ENCODE assay signal across 1 cellular context in the genomic region with DNA sequence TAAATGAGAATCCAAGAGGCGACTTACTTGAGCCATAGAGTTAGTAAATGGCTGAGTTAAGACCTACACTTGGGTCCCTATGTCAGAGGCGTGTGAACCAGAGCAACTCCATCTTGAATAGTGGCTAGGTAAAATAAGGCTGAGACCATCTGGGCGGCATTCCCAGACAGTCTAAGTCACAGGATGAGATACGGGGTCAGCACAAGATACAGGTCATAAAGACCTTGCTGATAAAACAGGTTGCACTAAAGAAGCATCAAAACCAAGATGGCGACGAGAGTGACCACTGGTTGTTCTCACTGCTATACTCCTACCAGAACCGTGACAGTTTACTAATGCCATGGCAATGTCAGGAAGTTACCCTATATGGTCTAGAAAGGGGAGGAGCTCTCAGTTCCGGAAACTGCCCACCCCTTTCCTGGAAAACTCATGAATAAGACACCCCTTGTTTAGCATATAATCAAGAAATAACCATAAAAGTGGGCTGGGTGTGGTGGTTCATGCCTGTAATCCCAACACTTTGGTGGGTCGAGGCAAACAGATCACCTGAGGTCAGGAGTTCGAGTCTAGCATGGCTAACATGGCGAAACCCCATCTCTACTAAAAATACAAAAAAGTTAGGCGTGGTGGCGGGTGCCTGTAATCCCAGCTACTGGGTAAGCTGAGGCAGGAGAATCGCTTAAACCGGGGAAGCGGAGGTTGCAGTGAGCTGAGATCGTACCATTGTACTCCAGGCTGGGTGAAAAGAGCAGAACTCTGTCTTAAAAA.
TF ChIP-seq lines count a peak whose summit lies in the region.

No MANE protein-coding gene starts in this region.

TF ChIP-seq in K562, 482 proteins besides CTCF, POLR2A, EP300 and RAD21 (continued from another document and continues in another):
- TF ChIP-seq, protein P1, sequence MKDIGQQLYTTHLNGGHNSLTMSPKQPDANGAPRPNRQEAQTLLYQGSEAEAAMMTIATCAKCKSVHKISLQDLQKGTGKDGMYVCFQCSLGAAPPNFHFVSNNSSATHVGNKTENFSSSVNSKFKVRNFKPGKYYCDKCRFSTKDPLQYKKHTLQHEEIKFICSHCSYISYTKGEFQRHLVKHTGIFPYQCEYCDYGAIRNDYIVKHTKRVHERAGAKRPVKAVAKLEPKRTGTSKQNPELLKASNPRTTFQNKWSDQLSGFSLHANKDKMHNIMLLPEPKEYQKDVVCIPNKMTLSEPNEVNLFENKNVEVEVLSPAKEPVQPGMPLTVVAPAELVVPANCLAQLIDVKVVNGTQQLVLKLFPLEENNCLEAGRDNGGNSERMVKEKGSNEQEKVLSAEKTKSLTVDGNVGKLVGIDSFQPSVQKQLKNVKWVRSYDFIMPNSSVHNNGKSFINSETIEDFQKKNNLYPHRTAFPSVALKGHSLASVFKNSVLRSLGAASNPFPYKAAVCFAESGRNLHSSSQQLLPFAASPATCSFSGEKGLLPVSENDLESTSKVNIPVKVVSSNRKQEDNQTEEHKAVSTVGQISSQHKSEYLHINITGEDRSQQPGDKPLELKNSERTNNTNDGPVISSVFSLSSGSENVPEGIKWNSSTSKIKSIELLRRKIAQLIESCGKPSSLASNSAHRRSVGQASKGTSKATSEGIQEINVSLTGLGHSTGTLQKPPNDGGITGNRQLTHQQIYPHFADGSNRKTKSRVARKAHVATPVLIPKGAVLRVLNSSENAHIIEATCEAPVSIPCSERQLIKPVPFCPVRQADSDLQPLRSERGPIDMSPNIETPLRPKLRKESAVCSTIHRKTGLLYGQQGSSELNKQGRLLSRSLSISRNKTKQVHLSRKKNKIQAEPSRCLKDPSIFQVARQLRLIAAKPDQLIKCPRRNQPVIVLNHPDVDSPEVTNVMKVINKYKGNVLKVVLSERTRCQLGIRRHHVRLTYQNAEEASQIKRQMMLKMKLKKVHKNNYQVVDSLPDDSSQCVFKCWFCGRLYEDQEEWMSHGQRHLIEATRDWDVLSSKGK (CRISPR knock-in tag; IDR thresholded peaks at IDR 0.05): no peak; the same call in 1 of the 2 replicates
- TF ChIP-seq GATA2 (CRISPR knock-in tag; IDR thresholded peaks at IDR 0.05) (no peak), CC2D1A (IDR thresholded peaks at IDR 0.05) (no peak), DPF2 (IDR thresholded peaks at IDR 0.05) (peak; percentile 59), TAF15 (IDR thresholded peaks at IDR 0.05; ENCODE audit: low read depth, low read length) (no peak), ZNF699 (CRISPR knock-in tag; IDR thresholded peaks at IDR 0.05; ENCODE audit: insufficient replicate concordance) (peak; percentile 66), GATAD2A (IDR thresholded peaks at IDR 0.05) (peak; percentile 78; the same call in 1 of the 2 replicates), TGIF2 (CRISPR knock-in tag; IDR thresholded peaks at IDR 0.05) (no peak), NONO (IDR thresholded peaks at IDR 0.05; ENCODE audit: low read depth in 2 of 2, low read length in 1 of 2) (no peak), ZNF263 (CRISPR knock-in tag; IDR thresholded peaks at IDR 0.05; ENCODE audit: borderline replicate concordance) (no peak), ZBTB8A (IDR thresholded peaks at IDR 0.05; ENCODE audit: partially characterized antibody) (no peak), SRF (CRISPR knock-in tag; IDR thresholded peaks at IDR 0.05) (peak; percentile 91 to 99), BRD4 (IDR thresholded peaks at IDR 0.05) (peak; percentile 75; the same call in 1 of the 2 replicates), ERF (CRISPR knock-in tag; IDR thresholded peaks at IDR 0.05) (peak; percentile 100), OTX1 (CRISPR knock-in tag; IDR thresholded peaks at IDR 0.05) (peak; percentile 99), MAFG (tag; conservative IDR thresholded peaks at IDR 0.05) (peak; percentile 78), ZNF77 (CRISPR knock-in tag; IDR thresholded peaks at IDR 0.05) (0 out of 2 replicates have a peak, but pooled peaks have one; percentile 87), POU5F1 (IDR thresholded peaks at IDR 0.05; ENCODE audit: borderline replicate concordance, low read depth, low read length, partially characterized antibody) (no peak), MEF2D (tag; conservative IDR thresholded peaks at IDR 0.05; ENCODE audit: low read depth) (peak; percentile 100), BRD9 (IDR thresholded peaks at IDR 0.05; ENCODE audit: low read depth, partially characterized antibody) (peak; percentile 3), POLR2G (IDR thresholded peaks at IDR 0.05; ENCODE audit: low read depth, low read length) (no peak), PURB (CRISPR knock-in tag; IDR thresholded peaks at IDR 0.05; ENCODE audit: low read depth) (no peak), PTTG1 (tag; IDR thresholded peaks at IDR 0.05; ENCODE audit: low read depth) (peak; percentile 100), GABPB1 (CRISPR knock-in tag; IDR thresholded peaks at IDR 0.05) (no peak), KAT2B (IDR thresholded peaks at IDR 0.05; ENCODE audit: low read depth, low read length) (no peak), SMARCC2 (IDR thresholded peaks at IDR 0.05; ENCODE audit: low read depth) (no peak), ZNF134 (CRISPR knock-in tag; conservative IDR thresholded peaks at IDR 0.05) (peak; percentile 95), ASH1L (IDR thresholded peaks at IDR 0.05; ENCODE audit: borderline replicate concordance, low read depth, partially characterized antibody) (no peak), BCL6 (CRISPR knock-in tag; IDR thresholded peaks at IDR 0.05) (peak; percentile 99), HDGF (IDR thresholded peaks at IDR 0.05) (no peak), ZNF778 (CRISPR knock-in tag; IDR thresholded peaks at IDR 0.05) (0 out of 2 replicates have a peak, but pooled peaks have one; percentile 90), PHB (CRISPR knock-in tag; IDR thresholded peaks at IDR 0.05) (no peak; the same call in 1 of the 2 replicates), POLR2H (tag; IDR thresholded peaks at IDR 0.05; ENCODE audit: low read depth) (peak; percentile 93), ZNF695 (CRISPR knock-in tag; IDR thresholded peaks at IDR 0.05) (peak; percentile 95), NCOR1 (IDR thresholded peaks at IDR 0.05) (no peak), RCOR1 (IDR thresholded peaks at IDR 0.05; ENCODE audit: borderline replicate concordance in 1 of 2, low read depth in 2 of 2, low read length in 2 of 2) (no peak)
- TF ChIP-seq, protein P2, sequence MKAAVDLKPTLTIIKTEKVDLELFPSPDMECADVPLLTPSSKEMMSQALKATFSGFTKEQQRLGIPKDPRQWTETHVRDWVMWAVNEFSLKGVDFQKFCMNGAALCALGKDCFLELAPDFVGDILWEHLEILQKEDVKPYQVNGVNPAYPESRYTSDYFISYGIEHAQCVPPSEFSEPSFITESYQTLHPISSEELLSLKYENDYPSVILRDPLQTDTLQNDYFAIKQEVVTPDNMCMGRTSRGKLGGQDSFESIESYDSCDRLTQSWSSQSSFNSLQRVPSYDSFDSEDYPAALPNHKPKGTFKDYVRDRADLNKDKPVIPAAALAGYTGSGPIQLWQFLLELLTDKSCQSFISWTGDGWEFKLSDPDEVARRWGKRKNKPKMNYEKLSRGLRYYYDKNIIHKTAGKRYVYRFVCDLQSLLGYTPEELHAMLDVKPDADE (conservative IDR thresholded peaks at IDR 0.05; ENCODE audit: control insufficient read depth, low read depth, low read length): no peak
- TF ChIP-seq, protein P3, sequence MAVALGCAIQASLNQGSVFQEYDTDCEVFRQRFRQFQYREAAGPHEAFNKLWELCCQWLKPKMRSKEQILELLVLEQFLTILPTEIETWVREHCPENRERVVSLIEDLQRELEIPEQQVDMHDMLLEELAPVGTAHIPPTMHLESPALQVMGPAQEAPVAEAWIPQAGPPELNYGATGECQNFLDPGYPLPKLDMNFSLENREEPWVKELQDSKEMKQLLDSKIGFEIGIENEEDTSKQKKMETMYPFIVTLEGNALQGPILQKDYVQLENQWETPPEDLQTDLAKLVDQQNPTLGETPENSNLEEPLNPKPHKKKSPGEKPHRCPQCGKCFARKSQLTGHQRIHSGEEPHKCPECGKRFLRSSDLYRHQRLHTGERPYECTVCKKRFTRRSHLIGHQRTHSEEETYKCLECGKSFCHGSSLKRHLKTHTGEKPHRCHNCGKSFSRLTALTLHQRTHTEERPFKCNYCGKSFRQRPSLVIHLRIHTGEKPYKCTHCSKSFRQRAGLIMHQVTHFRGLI (CRISPR knock-in tag; IDR thresholded peaks at IDR 0.05): peak; percentile 99
- TF ChIP-seq, protein P4, sequence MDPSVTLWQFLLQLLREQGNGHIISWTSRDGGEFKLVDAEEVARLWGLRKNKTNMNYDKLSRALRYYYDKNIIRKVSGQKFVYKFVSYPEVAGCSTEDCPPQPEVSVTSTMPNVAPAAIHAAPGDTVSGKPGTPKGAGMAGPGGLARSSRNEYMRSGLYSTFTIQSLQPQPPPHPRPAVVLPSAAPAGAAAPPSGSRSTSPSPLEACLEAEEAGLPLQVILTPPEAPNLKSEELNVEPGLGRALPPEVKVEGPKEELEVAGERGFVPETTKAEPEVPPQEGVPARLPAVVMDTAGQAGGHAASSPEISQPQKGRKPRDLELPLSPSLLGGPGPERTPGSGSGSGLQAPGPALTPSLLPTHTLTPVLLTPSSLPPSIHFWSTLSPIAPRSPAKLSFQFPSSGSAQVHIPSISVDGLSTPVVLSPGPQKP (CRISPR knock-in tag; IDR thresholded peaks at IDR 0.05): no peak
- TF ChIP-seq, protein P5, sequence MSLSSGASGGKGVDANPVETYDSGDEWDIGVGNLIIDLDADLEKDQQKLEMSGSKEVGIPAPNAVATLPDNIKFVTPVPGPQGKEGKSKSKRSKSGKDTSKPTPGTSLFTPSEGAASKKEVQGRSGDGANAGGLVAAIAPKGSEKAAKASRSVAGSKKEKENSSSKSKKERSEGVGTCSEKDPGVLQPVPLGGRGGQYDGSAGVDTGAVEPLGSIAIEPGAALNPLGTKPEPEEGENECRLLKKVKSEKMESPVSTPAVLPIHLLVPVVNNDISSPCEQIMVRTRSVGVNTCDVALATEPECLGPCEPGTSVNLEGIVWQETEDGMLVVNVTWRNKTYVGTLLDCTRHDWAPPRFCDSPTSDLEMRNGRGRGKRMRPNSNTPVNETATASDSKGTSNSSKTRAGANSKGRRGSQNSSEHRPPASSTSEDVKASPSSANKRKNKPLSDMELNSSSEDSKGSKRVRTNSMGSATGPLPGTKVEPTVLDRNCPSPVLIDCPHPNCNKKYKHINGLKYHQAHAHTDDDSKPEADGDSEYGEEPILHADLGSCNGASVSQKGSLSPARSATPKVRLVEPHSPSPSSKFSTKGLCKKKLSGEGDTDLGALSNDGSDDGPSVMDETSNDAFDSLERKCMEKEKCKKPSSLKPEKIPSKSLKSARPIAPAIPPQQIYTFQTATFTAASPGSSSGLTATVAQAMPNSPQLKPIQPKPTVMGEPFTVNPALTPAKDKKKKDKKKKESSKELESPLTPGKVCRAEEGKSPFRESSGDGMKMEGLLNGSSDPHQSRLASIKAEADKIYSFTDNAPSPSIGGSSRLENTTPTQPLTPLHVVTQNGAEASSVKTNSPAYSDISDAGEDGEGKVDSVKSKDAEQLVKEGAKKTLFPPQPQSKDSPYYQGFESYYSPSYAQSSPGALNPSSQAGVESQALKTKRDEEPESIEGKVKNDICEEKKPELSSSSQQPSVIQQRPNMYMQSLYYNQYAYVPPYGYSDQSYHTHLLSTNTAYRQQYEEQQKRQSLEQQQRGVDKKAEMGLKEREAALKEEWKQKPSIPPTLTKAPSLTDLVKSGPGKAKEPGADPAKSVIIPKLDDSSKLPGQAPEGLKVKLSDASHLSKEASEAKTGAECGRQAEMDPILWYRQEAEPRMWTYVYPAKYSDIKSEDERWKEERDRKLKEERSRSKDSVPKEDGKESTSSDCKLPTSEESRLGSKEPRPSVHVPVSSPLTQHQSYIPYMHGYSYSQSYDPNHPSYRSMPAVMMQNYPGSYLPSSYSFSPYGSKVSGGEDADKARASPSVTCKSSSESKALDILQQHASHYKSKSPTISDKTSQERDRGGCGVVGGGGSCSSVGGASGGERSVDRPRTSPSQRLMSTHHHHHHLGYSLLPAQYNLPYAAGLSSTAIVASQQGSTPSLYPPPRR (CRISPR knock-in tag; IDR thresholded peaks at IDR 0.05; ENCODE audit: borderline replicate concordance): no peak
- TF ChIP-seq, protein P6, sequence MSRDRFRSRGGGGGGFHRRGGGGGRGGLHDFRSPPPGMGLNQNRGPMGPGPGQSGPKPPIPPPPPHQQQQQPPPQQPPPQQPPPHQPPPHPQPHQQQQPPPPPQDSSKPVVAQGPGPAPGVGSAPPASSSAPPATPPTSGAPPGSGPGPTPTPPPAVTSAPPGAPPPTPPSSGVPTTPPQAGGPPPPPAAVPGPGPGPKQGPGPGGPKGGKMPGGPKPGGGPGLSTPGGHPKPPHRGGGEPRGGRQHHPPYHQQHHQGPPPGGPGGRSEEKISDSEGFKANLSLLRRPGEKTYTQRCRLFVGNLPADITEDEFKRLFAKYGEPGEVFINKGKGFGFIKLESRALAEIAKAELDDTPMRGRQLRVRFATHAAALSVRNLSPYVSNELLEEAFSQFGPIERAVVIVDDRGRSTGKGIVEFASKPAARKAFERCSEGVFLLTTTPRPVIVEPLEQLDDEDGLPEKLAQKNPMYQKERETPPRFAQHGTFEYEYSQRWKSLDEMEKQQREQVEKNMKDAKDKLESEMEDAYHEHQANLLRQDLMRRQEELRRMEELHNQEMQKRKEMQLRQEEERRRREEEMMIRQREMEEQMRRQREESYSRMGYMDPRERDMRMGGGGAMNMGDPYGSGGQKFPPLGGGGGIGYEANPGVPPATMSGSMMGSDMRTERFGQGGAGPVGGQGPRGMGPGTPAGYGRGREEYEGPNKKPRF (IDR thresholded peaks at IDR 0.05; ENCODE audit: low read depth, low read length): no peak
- TF ChIP-seq, protein P7, sequence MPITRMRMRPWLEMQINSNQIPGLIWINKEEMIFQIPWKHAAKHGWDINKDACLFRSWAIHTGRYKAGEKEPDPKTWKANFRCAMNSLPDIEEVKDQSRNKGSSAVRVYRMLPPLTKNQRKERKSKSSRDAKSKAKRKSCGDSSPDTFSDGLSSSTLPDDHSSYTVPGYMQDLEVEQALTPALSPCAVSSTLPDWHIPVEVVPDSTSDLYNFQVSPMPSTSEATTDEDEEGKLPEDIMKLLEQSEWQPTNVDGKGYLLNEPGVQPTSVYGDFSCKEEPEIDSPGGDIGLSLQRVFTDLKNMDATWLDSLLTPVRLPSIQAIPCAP (CRISPR knock-in tag; IDR thresholded peaks at IDR 0.05; ENCODE audit: borderline replicate concordance): no peak
- TF ChIP-seq, protein P8, sequence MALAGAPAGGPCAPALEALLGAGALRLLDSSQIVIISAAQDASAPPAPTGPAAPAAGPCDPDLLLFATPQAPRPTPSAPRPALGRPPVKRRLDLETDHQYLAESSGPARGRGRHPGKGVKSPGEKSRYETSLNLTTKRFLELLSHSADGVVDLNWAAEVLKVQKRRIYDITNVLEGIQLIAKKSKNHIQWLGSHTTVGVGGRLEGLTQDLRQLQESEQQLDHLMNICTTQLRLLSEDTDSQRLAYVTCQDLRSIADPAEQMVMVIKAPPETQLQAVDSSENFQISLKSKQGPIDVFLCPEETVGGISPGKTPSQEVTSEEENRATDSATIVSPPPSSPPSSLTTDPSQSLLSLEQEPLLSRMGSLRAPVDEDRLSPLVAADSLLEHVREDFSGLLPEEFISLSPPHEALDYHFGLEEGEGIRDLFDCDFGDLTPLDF (CRISPR knock-in tag; IDR thresholded peaks at IDR 0.05): no peak
- TF ChIP-seq, protein P9, sequence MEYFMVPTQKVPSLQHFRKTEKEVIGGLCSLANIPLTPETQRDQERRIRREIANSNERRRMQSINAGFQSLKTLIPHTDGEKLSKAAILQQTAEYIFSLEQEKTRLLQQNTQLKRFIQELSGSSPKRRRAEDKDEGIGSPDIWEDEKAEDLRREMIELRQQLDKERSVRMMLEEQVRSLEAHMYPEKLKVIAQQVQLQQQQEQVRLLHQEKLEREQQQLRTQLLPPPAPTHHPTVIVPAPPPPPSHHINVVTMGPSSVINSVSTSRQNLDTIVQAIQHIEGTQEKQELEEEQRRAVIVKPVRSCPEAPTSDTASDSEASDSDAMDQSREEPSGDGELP (CRISPR knock-in tag; IDR thresholded peaks at IDR 0.05; ENCODE audit: borderline replicate concordance): no peak
